In genomic region chr10:49296382-49296781, GRCh38 we compare ENCODE assay signal across 20 cellular contexts. TPM values are rescaled to one million over a fixed set of nuclear protein-coding genes. Genes with fewer than 3 reads are reported as not detected.
DNase-seq lines count a peak whose midpoint lies in the region; ATAC-seq and TF ChIP-seq lines count a peak whose summit lies in the region.
"Had no signal": no experiment of that assay in that cellular context is flagged by ENCODE, and none has a peak within 500 bp of the region (broad histone marks: within the 10 kb centered on the region; RNA-seq: fewer than 3 reads in every experiment).

No MANE protein-coding gene starts in this region.

- H4K91ac ChIP-seq in neuronal stem cell (ENCODE audit: low read depth, low read length, poor library complexity): no peak overlapping the region

- TF ChIP-seq CTCF in heart left ventricle (IDR thresholded peaks at IDR 0.05): no peak
- TF ChIP-seq CTCF in right atrium auricular region (IDR thresholded peaks at IDR 0.05): no peak
- TF ChIP-seq CTCF in gastrocnemius medialis (IDR thresholded peaks at IDR 0.05 in 4 of 5, conservative IDR thresholded peaks at IDR 0.05 in 1 of 5): no peak

- H3K36me3 ChIP-seq in heart left ventricle: no peaks in the 10 kb centered on the region
- H3K36me3 ChIP-seq in right atrium auricular region: no peaks in the 10 kb centered on the region
- no peaks in the 10 kb centered on the region for H3K36me3 ChIP-seq in neuronal stem cell (replicated peaks in 1 of 2; ENCODE audit: control insufficient read depth in 2 of 2, insufficient read depth in 2 of 2, low read length in 2 of 2)
- H3K36me3 ChIP-seq in gastrocnemius medialis: no peaks in the 10 kb centered on the region

- H3K27me3 ChIP-seq in heart left ventricle (no peaks in the 10 kb centered on the region), right atrium auricular region (no peaks in the 10 kb centered on the region), neuronal stem cell (ENCODE audit: control insufficient read depth in 3 of 3, insufficient read depth in 3 of 3, low read depth in 1 of 3, low read length in 3 of 3) (peaks cover 0 to 5% (median 0%) of the 10 kb centered on the region in 3 experiments), gastrocnemius medialis (no peaks in the 10 kb centered on the region)

- in situ Hi-C loops in gastrocnemius medialis (cut with MboI; ENCODE audit: low sequenced_read_pairs in 4 of 4): no loop called here

- no peak overlapping the region for H2BK120ac ChIP-seq in neuronal stem cell (ENCODE audit: low read depth, low read length)

- H3K4me2 ChIP-seq in neuronal stem cell (ENCODE audit: insufficient read depth, low read length, poor library complexity, severe bottlenecking): no peak overlapping the region
- H3K4me2 ChIP-seq: A549 had no signal

- no peak overlapping the region for H4K8ac ChIP-seq in neuronal stem cell (ENCODE audit: low read depth, low read length)

- H2BK15ac ChIP-seq in neuronal stem cell (ENCODE audit: low read length): no peak overlapping the region

- no peak overlapping the region for H2BK5ac ChIP-seq in neuronal stem cell (ENCODE audit: low read length)

- no peak overlapping the region for H2AFZ ChIP-seq in neuronal stem cell (ENCODE audit: low read length)

- intact Hi-C loops in heart left ventricle (cut with DNase I) (loop anchor here in 2 of 10 donors (2.0 to 5.0 kb wide), 3 partner anchors 18 to 109 kb away; partner anchors contain the start of gene TMEM273 (in 2 of the 2)), Right ventricle myocardium inferior (cut with DNase I) (loop anchor here (10.0 kb wide), 1 partner anchor 218 kb away; no protein-coding TSS in a partner anchor), gastrocnemius medialis (cut with DNase I; ENCODE audit: low total_unique reads) (no loop called here)

- H3K4me1 ChIP-seq in heart left ventricle (peaks cover 0 to 63% (median 43%) of the 10 kb centered on the region in 12 donors), right atrium auricular region (peaks cover 0 to 50% of the 10 kb centered on the region in 2 donors), neuronal stem cell (ENCODE audit: control insufficient read depth in 2 of 2, insufficient read depth in 1 of 2, low read depth in 1 of 2, low read length in 2 of 2) (peaks cover 0 to 22% of the 10 kb centered on the region in 2 donors), gastrocnemius medialis (peaks cover 53 to 75% of the 10 kb centered on the region in 2 donors)
- H3K4me1 ChIP-seq: A549, Caco-2 had no signal

- H3K79me1 ChIP-seq in neuronal stem cell (ENCODE audit: low read depth, low read length): no peaks in the 10 kb centered on the region

- no peaks in the 10 kb centered on the region for H3K9me3 ChIP-seq in heart left ventricle
- no peaks in the 10 kb centered on the region for H3K9me3 ChIP-seq in right atrium auricular region
- no peaks in the 10 kb centered on the region for H3K9me3 ChIP-seq in neuronal stem cell (replicated peaks in 1 of 2; ENCODE audit: control insufficient read depth in 2 of 2, insufficient read depth in 1 of 2, low read depth in 1 of 2, low read length in 2 of 2)
- no peaks in the 10 kb centered on the region for H3K9me3 ChIP-seq in gastrocnemius medialis
- H3K9me3 ChIP-seq: A549, Caco-2 had no signal

- peak; percentile 8 to 47 (median 21) for ATAC-seq in heart left ventricle
- no peak for ATAC-seq in Right ventricle myocardium inferior
- peak; percentile 51 to 61 for ATAC-seq in gastrocnemius medialis
- ATAC-seq in HG03342 (IDR thresholded peaks at IDR 0.05; ENCODE audit: unreplicated experiment): no peak
- ATAC-seq: A549, HCT116, HepG2 had no signal

- H3K27ac ChIP-seq in heart left ventricle (peak overlapping the region; percentile 9 to 99 (median 94)), right atrium auricular region (peak overlapping the region; percentile 90 to 96), neuronal stem cell (replicated peaks; ENCODE audit: low read length) (no peak overlapping the region), gastrocnemius medialis (peak overlapping the region; percentile 95 to 100 (median 96))
- H3K27ac ChIP-seq: 22Rv1, A549, C4-2B had no signal

- no peak overlapping the region for H3K14ac ChIP-seq in neuronal stem cell (ENCODE audit: low read length)

- H3K4me3 ChIP-seq in heart left ventricle: no peak overlapping the region
- H3K4me3 ChIP-seq in right atrium auricular region: no peak overlapping the region
- H3K4me3 ChIP-seq in neuronal stem cell (ENCODE audit: low read length in 2 of 2): no peak overlapping the region
- H3K4me3 ChIP-seq in gastrocnemius medialis: peak overlapping the region in 1 of 4 donors; percentile 6
- H3K4me3 ChIP-seq: A549 had no signal

- WGBS in heart left ventricle, 4 donors: 64 to 88% (median 70%) methylated on average over 6 to 7 of the region's 7 CpGs
- no CpG with 5 or more reads among the region's 7 CpGs for WGBS in neuronal stem cell (ENCODE audit: extremely low coverage in 2 of 2, insufficient read length in 2 of 2, insufficient replicate concordance in 1 of 2), 2 donors

- H2AK5ac ChIP-seq in neuronal stem cell (ENCODE audit: low read depth, low read length): no peak overlapping the region

- no peak overlapping the region for H3K23ac ChIP-seq in neuronal stem cell (ENCODE audit: low read depth, low read length, poor library complexity)

- peak overlapping the region; percentile 32 for H3K18ac ChIP-seq in neuronal stem cell (ENCODE audit: low read length)

- H2BK12ac ChIP-seq in neuronal stem cell (ENCODE audit: low read length): no peak overlapping the region

- H3K9ac ChIP-seq in neuronal stem cell (ENCODE audit: low read depth, low read length, poor library complexity): no peak overlapping the region

- DNase-seq in heart left ventricle (peak in 2 of 5 donors; percentile 35 to 46), Right ventricle myocardium inferior (ENCODE audit: missing footprints) (no peak), right atrium auricular region (ENCODE audit: low spot score) (no peak), neuronal stem cell (ENCODE audit: low spot score) (no peak), gastrocnemius medialis (peak; percentile 77 to 84), NCI-H446 (lab: John Stamatoyannopoulos, UW) (no peak)
- no peak for DNase-seq in stimulated activated CD8-positive, alpha-beta memory T cell treated with anti-CD3 and anti-CD28 coated beads, Interleukin-4, amount 100 ng/mL, for 48 hours
- DNase-seq: AML-193; Caco-2; CD4-positive, alpha-beta T cell; GOT3; HFFc6 had no signal

- TF ChIP-seq POLR2A in heart left ventricle (IDR thresholded peaks at IDR 0.05) (peak in 1 of 2 donors; percentile 36), gastrocnemius medialis (IDR thresholded peaks at IDR 0.05) (peak; percentile 51 to 68)

- H3K4ac ChIP-seq in neuronal stem cell (ENCODE audit: low read length): no peak overlapping the region

RNA-seq across cellular contexts. Expression of gene C10orf71, which starts 2.6 kb away (rescaled TPM):
- total RNA-seq in heart left ventricle (100 to 1,000 TPM in 6 of 9 donors, 10 to 100 TPM in 3; 46.8 to 228 (median 120) TPM), Right ventricle myocardium inferior (108 TPM), right atrium auricular region (10 to 100 TPM; 34.9 to 48.2 TPM), gastrocnemius medialis (100 to 1,000 TPM in 1 of 4 donors, 10 to 100 TPM in 3; 26.5 to 208 (median 69.6) TPM)
- polyA plus RNA-seq in heart left ventricle: 10 to 100 TPM in 1 of 2 donors, 1 to 10 TPM in 1; 6.6 to 44.7 TPM
- 0.01 TPM for polyA plus RNA-seq in neuronal stem cell (2013, experiment 1 of 2)
- 0.03 TPM for polyA plus RNA-seq in neuronal stem cell (2013, experiment 2 of 2)
- total RNA-seq: Caco-2; CD4-positive, alpha-beta T cell; H7; HepG2; HFFc6 had no signal
- polyA plus RNA-seq: A549, BJ, HepG2 had no signal

Comparison
In these comparisons a context has a peak if more than half of its experiments do, and no peak if none do; other contexts are left out.
1. ATAC-seq: peak in heart left ventricle (4 of 4) and gastrocnemius medialis (2 of 2); none in Right ventricle myocardium inferior (single experiment) and HG03342 (single experiment).
2. DNase-seq: peak in gastrocnemius medialis (2 of 2); none in Right ventricle myocardium inferior (single experiment), right atrium auricular region (single experiment), neuronal stem cell (single experiment), stimulated activated CD8-positive, alpha-beta memory T cell treated with anti-CD3 and anti-CD28 coated beads, Interleukin-4, amount 100 ng/mL, for 48 hours (single experiment) and NCI-H446 (0 of 2).